ENCODE assay signal across 20 cellular contexts in the genomic region with DNA sequence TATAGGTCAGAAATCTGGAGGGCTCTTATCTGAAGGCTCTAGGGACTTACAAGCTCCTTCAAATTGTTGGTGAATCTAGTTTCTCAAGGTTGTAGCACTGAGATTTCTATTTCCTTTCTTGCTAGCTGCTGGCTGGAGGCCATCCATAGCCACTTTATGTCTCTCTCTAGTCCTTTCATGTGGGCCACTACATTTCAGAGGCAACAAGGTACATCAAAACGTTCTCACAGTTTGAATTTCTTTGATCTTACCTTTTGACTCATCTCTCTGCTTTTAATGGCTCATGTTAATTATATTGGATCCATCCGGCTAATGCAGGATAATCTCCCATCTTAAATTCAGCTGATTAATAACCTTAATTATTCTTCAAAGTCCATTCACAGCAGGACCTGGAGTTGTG.
"Had no signal": no experiment of that assay in that cellular context is flagged by ENCODE, and none has a peak within 500 bp of the region (broad histone marks: within the 10 kb centered on the region; RNA-seq: fewer than 3 reads in every experiment).

No MANE protein-coding gene starts in this region.

- H3K4me1 Mint-ChIP-seq: mesothelial cell of epicardium; naive B cell; stimulated activated memory B cell treated with anti-CD40 and anti-IgM and Interleukin-4, amounts not matched to agents 10 μg/mL and 1 μg/mL and 100 μg/mL, for 72 hours; stimulated activated naive CD8-positive, alpha-beta T cell treated with anti-CD3 and anti-CD28 coated beads, Interleukin-15, amount 100 ng/mL, for 72 hours had no signal

- DNase-seq: hippocampal formation; kidney; left colon; left ventricle myocardium inferior; mesendoderm; naive B cell; ovary; stimulated activated CD4-positive, alpha-beta T cell treated with anti-CD3 and anti-CD28 coated beads, Interleukin-12 subunit alpha, Interleukin-12 subunit beta, amount 100 ng/mL, for 4 hours; stimulated activated CD4-positive, alpha-beta T cell treated with anti-CD3 and anti-CD28 coated beads, Interleukin-15, amount 100 ng/mL, for 24 hours; stimulated activated CD4-positive, alpha-beta T cell treated with anti-CD3 and anti-CD28 coated beads, Interleukin-2, amount 100 ng/mL, for 24 hours; stimulated activated CD4-positive, alpha-beta T cell treated with anti-CD3 and anti-CD28 coated beads, Interleukin-4, amount 100 ng/mL, for 24 hours; stimulated activated naive CD4-positive, alpha-beta T cell treated with Interleukin-2 at 50 U/mL for 16 hours; stimulated activated naive CD8-positive, alpha-beta T cell treated with anti-CD3 and anti-CD28 coated beads, Interleukin-15, amount 100 ng/mL, for 72 hours; substantia nigra had no signal

- H3K27ac Mint-ChIP-seq: mesothelial cell of epicardium; naive B cell; natural killer cell treated with Interleukin-12 subunit alpha and Interleukin-12 subunit beta and Interleukin-15 and Interleukin-18, amount 100 ng/mL, for 72 hours; progenitor cell of endocrine pancreas; stimulated activated memory B cell treated with anti-CD40 and anti-IgM and Interleukin-4, amounts not matched to agents 10 μg/mL and 1 μg/mL and 100 μg/mL, for 72 hours; stimulated activated naive CD8-positive, alpha-beta T cell treated with anti-CD3 and anti-CD28 coated beads, Interleukin-15, amount 100 ng/mL, for 72 hours; type B pancreatic cell had no signal

- H3K27me3 Mint-ChIP-seq: naive B cell; natural killer cell treated with Interleukin-12 subunit alpha and Interleukin-12 subunit beta and Interleukin-15 and Interleukin-18, amount 100 ng/mL, for 72 hours; progenitor cell of endocrine pancreas; stimulated activated memory B cell treated with anti-CD40 and anti-IgM and Interleukin-4, amounts not matched to agents 10 μg/mL and 1 μg/mL and 100 μg/mL, for 72 hours; stimulated activated naive CD8-positive, alpha-beta T cell treated with anti-CD3 and anti-CD28 coated beads, Interleukin-15, amount 100 ng/mL, for 72 hours; type B pancreatic cell had no signal

- H3K4me3 Mint-ChIP-seq: mesothelial cell of epicardium; naive B cell; natural killer cell treated with Interleukin-12 subunit alpha and Interleukin-12 subunit beta and Interleukin-15 and Interleukin-18, amount 100 ng/mL, for 72 hours; stimulated activated memory B cell treated with anti-CD40 and anti-IgM and Interleukin-4, amounts not matched to agents 10 μg/mL and 1 μg/mL and 100 μg/mL, for 72 hours; stimulated activated naive CD8-positive, alpha-beta T cell treated with anti-CD3 and anti-CD28 coated beads, Interleukin-15, amount 100 ng/mL, for 72 hours; type B pancreatic cell had no signal

- ATAC-seq: left colon; natural killer cell treated with Interleukin-12 subunit alpha and Interleukin-12 subunit beta and Interleukin-15 and Interleukin-18, amount 100 ng/mL, for 72 hours; sciatic nerve; stimulated activated memory B cell treated with anti-CD40 and anti-IgM and Interleukin-4, amounts not matched to agents 10 μg/mL and 1 μg/mL and 100 μg/mL, for 72 hours; stimulated activated naive CD8-positive, alpha-beta T cell treated with anti-CD3 and anti-CD28 coated beads, Interleukin-15, amount 100 ng/mL, for 72 hours had no signal

- H3K36me3 Mint-ChIP-seq: naive B cell; natural killer cell treated with Interleukin-12 subunit alpha and Interleukin-12 subunit beta and Interleukin-15 and Interleukin-18, amount 100 ng/mL, for 72 hours; stimulated activated memory B cell treated with anti-CD40 and anti-IgM and Interleukin-4, amounts not matched to agents 10 μg/mL and 1 μg/mL and 100 μg/mL, for 72 hours; type B pancreatic cell had no signal
